Comparison of ENCODE assay signal across 11 cellular contexts in the genomic region with DNA sequence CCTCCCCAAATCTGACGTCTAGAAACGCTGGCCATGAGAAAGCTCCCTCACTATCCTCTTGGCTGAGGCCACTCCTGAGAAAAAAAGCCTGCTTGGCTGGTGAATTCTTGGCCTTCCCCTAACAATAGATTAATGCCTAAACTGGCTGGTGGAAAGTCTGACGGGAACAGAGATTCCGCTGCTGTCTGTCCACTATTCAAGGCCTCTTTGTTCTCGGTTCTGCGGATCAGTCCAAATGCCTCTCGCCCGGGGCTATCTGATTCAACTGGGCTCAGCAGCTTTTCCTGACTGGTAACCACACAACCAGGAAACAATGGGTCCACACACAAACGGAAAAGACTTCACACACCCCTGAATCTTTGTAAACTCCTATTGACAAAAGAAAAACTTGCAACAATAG. TPM values are rescaled to one million over a fixed set of nuclear protein-coding genes. Genes with fewer than 3 reads are reported as not detected.
DNase-seq lines count a peak whose midpoint lies in the region; ATAC-seq and TF ChIP-seq lines count a peak whose summit lies in the region.
"Had no signal": no experiment of that assay in that cellular context is flagged by ENCODE, and none has a peak within 500 bp of the region (broad histone marks: within the 10 kb centered on the region; RNA-seq: fewer than 3 reads in every experiment).

No MANE protein-coding gene starts in this region.

- DNase-seq in A673 (ENCODE audit: low spot score) = no peak
- peak; percentile 82 for DNase-seq in astrocyte of the hippocampus (ENCODE audit: low read depth, low spot score)
- DNase-seq in heart right ventricle = peak; percentile 32 to 69
- DNase-seq in osteocyte (ENCODE audit: extremely low spot score, unreplicated experiment) = peak; percentile 34
- DNase-seq in activated CD4-positive, alpha-beta T cell treated with anti-CD3 and anti-CD28 coated beads, Interleukin-2, amount 50 U/mL, for 1 hour = no peak
- no peak for DNase-seq in activated naive CD4-positive, alpha-beta T cell treated with Interleukin-2 at 50 U/mL for 16 hours

- intact Hi-C loops in A673 (cut with micrococcal nuclease; ENCODE audit: unreplicated experiment) = no loop called here
- intact Hi-C loops in heart right ventricle (cut with DNase I) = loop anchor here in 1 of 10 donors (2.0 kb wide), 1 partner anchor 26 kb away; no protein-coding TSS in a partner anchor

- H3K4me1 ChIP-seq in A673 (ENCODE audit: insufficient read depth, low read length, poor library complexity, severe bottlenecking) (peaks cover 51% of the 10 kb centered on the region), heart right ventricle (peaks cover 21 to 89% (median 75%) of the 10 kb centered on the region in 9 donors)

- H3K27me3 Mint-ChIP-seq in osteocyte (ENCODE audit: unreplicated experiment) = no peaks in the 10 kb centered on the region

- H3K27ac Mint-ChIP-seq in osteocyte (ENCODE audit: unreplicated experiment) = peak overlapping the region; percentile 32
- H3K27ac Mint-ChIP-seq: T-helper 1 cell treated with Interleukin-12 subunit alpha and Interleukin-12 subunit beta and Interleukin-4 antibody, amounts not matched to agents 30 μg/mL and 1 μg/mL, for 36 hours had no signal

- H3K36me3 ChIP-seq in A673 (ENCODE audit: insufficient read depth, low read length, poor library complexity, severe bottlenecking) (no peaks in the 10 kb centered on the region), heart right ventricle (no peaks in the 10 kb centered on the region)

- ATAC-seq in heart right ventricle (peak in 7 of 8 donors; percentile 14 to 58 (median 43)), HG02798 (IDR thresholded peaks at IDR 0.05; ENCODE audit: poor library complexity, unreplicated experiment) (no peak), GM21360 (IDR thresholded peaks at IDR 0.05; ENCODE audit: unreplicated experiment) (no peak)
- ATAC-seq: A549, K562 had no signal

- H3K27me3 ChIP-seq in A673 (replicated peaks; ENCODE audit: insufficient read depth, low read depth, low read length, poor library complexity) (no peaks in the 10 kb centered on the region), heart right ventricle (no peaks in the 10 kb centered on the region)

- peaks cover 76% of the 10 kb centered on the region for H3K4me1 Mint-ChIP-seq in osteocyte (ENCODE audit: unreplicated experiment)

- H3K27ac ChIP-seq in A673 (ENCODE audit: low read depth, low read length, poor library complexity, severe bottlenecking) (peak overlapping the region; percentile 43), heart right ventricle (peak overlapping the region; percentile 43 to 82 (median 74))
- H3K27ac ChIP-seq: A549 had no signal

- BruUV-seq in A673 (replicated peaks; lab: Mats Ljungman, UMichigan) = no TSS peak

- POLR2A ChIA-PET in A673 (lab: Charles Lee; ENCODE audit: low non-redundant PET) = no interaction called here

- peaks cover 4% of the 10 kb centered on the region for H3K36me3 Mint-ChIP-seq in osteocyte (ENCODE audit: unreplicated experiment)

- no peaks in the 10 kb centered on the region for H3K9me3 ChIP-seq in A673 (ENCODE audit: low read depth, low read length, poor library complexity, severe bottlenecking)
- no peaks in the 10 kb centered on the region for H3K9me3 ChIP-seq in heart right ventricle
- H3K9me3 ChIP-seq: A549 had no signal

- H3K4me3 ChIP-seq in A673 (ENCODE audit: low read depth, low read length, poor library complexity, severe bottlenecking) = no peak overlapping the region
- H3K4me3 ChIP-seq in heart right ventricle = no peak overlapping the region
- H3K4me3 ChIP-seq: A549, K562 had no signal

- H3K4me3 Mint-ChIP-seq in osteocyte (ENCODE audit: unreplicated experiment) = no peak overlapping the region
- H3K4me3 Mint-ChIP-seq: T-helper 1 cell treated with Interleukin-12 subunit alpha and Interleukin-12 subunit beta and Interleukin-4 antibody, amounts not matched to agents 30 μg/mL and 1 μg/mL, for 36 hours had no signal

- CTCF ChIA-PET in A673 (lab: Charles Lee) = no interaction called here

- WGBS in heart right ventricle, 2 donors = 53% methylated on average over 9 of the region's 9 CpGs

- H3K9me3 Mint-ChIP-seq in osteocyte (ENCODE audit: unreplicated experiment) = no peaks in the 10 kb centered on the region
- H3K9me3 Mint-ChIP-seq: T-helper 1 cell treated with Interleukin-12 subunit alpha and Interleukin-12 subunit beta and Interleukin-4 antibody, amounts not matched to agents 30 μg/mL and 1 μg/mL, for 36 hours had no signal

- TF ChIP-seq CTCF in A673 (conservative IDR thresholded peaks at IDR 0.05; ENCODE audit: low read depth, low read length) = no peak
- TF ChIP-seq CTCF in heart right ventricle (IDR thresholded peaks at IDR 0.05) = no peak
- no peak for TF ChIP-seq CTCF in osteocyte (IDR thresholded peaks at IDR 0.05)

RNA-seq across cellular contexts. Expression of gene PXDN, which starts 27.2 kb away (rescaled TPM):
- total RNA-seq in A673 (2021) (162 and 175 TPM in 2 replicates), heart right ventricle (10 to 100 TPM; 12.3 to 65.0 (median 20.3) TPM), osteocyte (459 and 488 TPM in 2 replicates)
- 10 to 100 TPM in 1 of 2 donors, 1 to 10 TPM in 1; 7.8 to 19.1 TPM for polyA plus RNA-seq in heart right ventricle
- polyA plus RNA-seq: K562 had no signal

Comparison
In these comparisons a context has a peak if more than half of its experiments do, and no peak if none do; other contexts are left out.
1. DNase-seq: peak in astrocyte of the hippocampus (single experiment), heart right ventricle (2 of 2) and osteocyte (single experiment); none in A673 (single experiment), activated CD4-positive, alpha-beta T cell treated with anti-CD3 and anti-CD28 coated beads, Interleukin-2, amount 50 U/mL, for 1 hour (single experiment) and activated naive CD4-positive, alpha-beta T cell treated with Interleukin-2 at 50 U/mL for 16 hours (single experiment).
2. ATAC-seq: peak in heart right ventricle (7 of 8); none in HG02798 (single experiment) and GM21360 (single experiment).